In genomic region chr3:127746400-127747057, GRCh38 we compare ENCODE assay signal across 13 cellular contexts.
DNase-seq lines count a peak whose midpoint lies in the region; TF ChIP-seq lines count a peak whose summit lies in the region.
"Had no signal": no experiment of that assay in that cellular context is flagged by ENCODE, and none has a peak within 500 bp of the region (broad histone marks: within the 10 kb centered on the region; RNA-seq: fewer than 3 reads in every experiment).

No MANE protein-coding gene starts in this region.

- peak; percentile 32 for TF ChIP-seq CTCF in epithelial cell of proximal tubule (conservative IDR thresholded peaks at IDR 0.05; ENCODE audit: low read depth, low read length)
- peak; percentile 9 for TF ChIP-seq CTCF in mesothelial cell of epicardium (IDR thresholded peaks at IDR 0.05; ENCODE audit: unreplicated experiment)

- H3K36me3 Mint-ChIP-seq in mesothelial cell of epicardium = no peaks in the 10 kb centered on the region
- H3K36me3 Mint-ChIP-seq in CD8-positive, alpha-beta memory T cell = no peaks in the 10 kb centered on the region
- H3K36me3 Mint-ChIP-seq: activated naive CD4-positive, alpha-beta T cell treated with anti-CD3 and anti-CD28 coated beads, Interleukin-2, amount 10 ng/mL, durations not matched to agents 7 days and 5 days had no signal

- peak overlapping the region; percentile 11 for H3K27ac ChIP-seq in urinary bladder (ENCODE audit: low read depth)
- H3K27ac ChIP-seq in CD8-positive, alpha-beta memory T cell (ENCODE audit: low read depth, low read length) = no peak overlapping the region
- H3K27ac ChIP-seq: 22Rv1 had no signal

- no peaks in the 10 kb centered on the region for H3K4me1 ChIP-seq in urinary bladder (ENCODE audit: insufficient read depth)
- no peaks in the 10 kb centered on the region for H3K4me1 ChIP-seq in CD8-positive, alpha-beta memory T cell (ENCODE audit: insufficient read depth, low read length)

- H3K9me3 Mint-ChIP-seq in mesothelial cell of epicardium = no peaks in the 10 kb centered on the region
- no peaks in the 10 kb centered on the region for H3K9me3 Mint-ChIP-seq in CD8-positive, alpha-beta memory T cell
- H3K9me3 Mint-ChIP-seq: activated naive CD4-positive, alpha-beta T cell treated with anti-CD3 and anti-CD28 coated beads, Interleukin-2, amount 10 ng/mL, durations not matched to agents 7 days and 5 days; nephron progenitor cell had no signal

- peaks cover 42% of the 10 kb centered on the region for H3K4me1 Mint-ChIP-seq in mesothelial cell of epicardium
- H3K4me1 Mint-ChIP-seq in CD8-positive, alpha-beta memory T cell = no peaks in the 10 kb centered on the region
- H3K4me1 Mint-ChIP-seq: activated naive CD4-positive, alpha-beta T cell treated with anti-CD3 and anti-CD28 coated beads, Interleukin-2, amount 10 ng/mL, durations not matched to agents 7 days and 5 days had no signal

- no peak overlapping the region for H3K4me3 Mint-ChIP-seq in mesothelial cell of epicardium
- no peak overlapping the region for H3K4me3 Mint-ChIP-seq in CD8-positive, alpha-beta memory T cell
- H3K4me3 Mint-ChIP-seq: activated naive CD4-positive, alpha-beta T cell treated with anti-CD3 and anti-CD28 coated beads, Interleukin-2, amount 10 ng/mL, durations not matched to agents 7 days and 5 days; nephron progenitor cell had no signal

- no peaks in the 10 kb centered on the region for H3K9me3 ChIP-seq in CD8-positive, alpha-beta memory T cell (ENCODE audit: low read length)

- DNase-seq in DMS153 (lab: John Stamatoyannopoulos, UW) (peak; percentile 10), DMS153 treated with DMSO at 0.1 percent for 48 hours (lab: John Stamatoyannopoulos, UW; ENCODE audit: unreplicated experiment) (no peak), epithelial cell of proximal tubule (ENCODE audit: low read depth) (no peak), mesothelial cell of epicardium (ENCODE audit: low spot score in 2 of 2, unreplicated experiment in 2 of 2) (peak in 1 of 2 experiments; percentile 44), NCI-H1436 treated with DMSO at 0.1 percent for 48 hours (lab: John Stamatoyannopoulos, UW) (no peak), H4 (ENCODE audit: low spot score) (no peak)
- DNase-seq in CD8-positive, alpha-beta memory T cell = no peak
- DNase-seq: activated CD4-positive, alpha-beta T cell treated with anti-CD3 and anti-CD28 coated beads for 1 hour; activated naive CD4-positive, alpha-beta T cell treated with anti-CD3 and anti-CD28 coated beads, Interleukin-2, amount 10 ng/mL, durations not matched to agents 7 days and 5 days; NCI-H1048; nephron progenitor cell had no signal

- no peaks in the 10 kb centered on the region for H3K27me3 ChIP-seq in CD8-positive, alpha-beta memory T cell (ENCODE audit: insufficient read depth, low read length, poor library complexity, severe bottlenecking)

- no peaks in the 10 kb centered on the region for H3K27me3 Mint-ChIP-seq in mesothelial cell of epicardium (ENCODE audit: low read depth)
- H3K27me3 Mint-ChIP-seq in CD8-positive, alpha-beta memory T cell = no peaks in the 10 kb centered on the region

- CTCF ChIA-PET in CD8-positive, alpha-beta memory T cell (lab: Charles Lee) = interaction anchor here (1.0 kb wide), 1 partner anchor 14 kb away, joined by 3 read pairs; no protein-coding TSS in a partner anchor

- WGBS in urinary bladder = 85% methylated on average over 10 of the region's 10 CpGs

- H3K4me3 ChIP-seq in epithelial cell of proximal tubule (ENCODE audit: low read depth, low read length) (no peak overlapping the region), urinary bladder (ENCODE audit: low read depth, low read length) (no peak overlapping the region)
- H3K4me3 ChIP-seq in CD8-positive, alpha-beta memory T cell (ENCODE audit: low read length) = no peak overlapping the region

- H3K36me3 ChIP-seq in urinary bladder (ENCODE audit: insufficient read depth) = no peaks in the 10 kb centered on the region
- no peaks in the 10 kb centered on the region for H3K36me3 ChIP-seq in CD8-positive, alpha-beta memory T cell (ENCODE audit: insufficient read depth, low read length)

- POLR2A ChIA-PET in CD8-positive, alpha-beta memory T cell (lab: Charles Lee) = no interaction called here

- peak overlapping the region; percentile 82 for H3K27ac Mint-ChIP-seq in mesothelial cell of epicardium
- H3K27ac Mint-ChIP-seq in CD8-positive, alpha-beta memory T cell = no peak overlapping the region
- H3K27ac Mint-ChIP-seq: activated naive CD4-positive, alpha-beta T cell treated with anti-CD3 and anti-CD28 coated beads, Interleukin-2, amount 10 ng/mL, durations not matched to agents 7 days and 5 days; nephron progenitor cell had no signal
